In the genomic region with DNA sequence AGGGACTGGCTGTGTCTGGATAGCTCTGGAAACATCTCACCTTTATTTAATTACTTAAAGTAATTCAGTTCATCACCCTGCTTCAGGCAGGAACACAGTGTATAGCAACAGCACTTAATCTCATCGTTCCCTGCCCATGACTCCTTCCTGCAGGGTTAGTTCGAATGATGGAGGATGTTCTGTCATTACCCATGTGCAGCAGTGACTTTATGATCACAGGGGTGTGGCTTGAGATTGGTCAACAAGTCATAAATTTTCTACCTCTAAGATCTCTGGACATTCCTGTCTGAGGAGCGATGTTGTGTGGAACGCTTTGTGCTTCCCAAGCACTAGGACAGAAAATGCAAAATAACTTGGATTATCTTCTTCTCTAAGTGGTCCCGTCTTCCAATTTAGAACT, we compare ENCODE assay signal across 27 cellular contexts.
"Had no signal": no experiment of that assay in that cellular context is flagged by ENCODE, and none has a peak within 500 bp of the region (broad histone marks: within the 10 kb centered on the region; RNA-seq: fewer than 3 reads in every experiment).

No MANE protein-coding gene starts in this region.

- H3K9me3 ChIP-seq: MG63, SJCRH30, SK-N-SH had no signal

- H3K4me1 ChIP-seq: SJCRH30 had no signal

- H3K4me3 ChIP-seq: MG63, SJCRH30 had no signal

- H3K9me2 ChIP-seq: SK-N-SH had no signal

- H3K27me3 ChIP-seq: MG63 had no signal

- H3K27ac ChIP-seq: KMS-11, SJCRH30, VCaP had no signal

- H3K4me2 ChIP-seq: KMS-11, SK-N-SH had no signal

- H3K36me3 ChIP-seq: MG63, SJCRH30 had no signal

- ATAC-seq: activated T-cell treated with anti-CD3 and anti-CD28 coated beads, Interleukin-2, amount 50 U/mL, for 4 hours; Panc1 had no signal

- DNase-seq: activated CD4-positive, alpha-beta memory T cell treated with anti-CD3 and anti-CD28 coated beads for 36 hours; activated CD4-positive, alpha-beta T cell treated with anti-CD3 and anti-CD28 coated beads, Interleukin-2, amount 10 ng/mL, durations not matched to agents 7 days and 5 days; activated CD4-positive, CD25-positive, alpha-beta regulatory T cell; activated CD8-positive, alpha-beta memory T cell treated with anti-CD3 and anti-CD28 coated beads for 24 hours; activated effector memory CD4-positive, alpha-beta T cell treated with anti-CD3 and anti-CD28 coated beads, Interleukin-2, amount 50 U/mL, for 16 hours; activated naive CD4-positive, alpha-beta T cell treated with Interleukin-2 at 50 U/mL for 16 hours; activated T-cell treated with anti-CD3 and anti-CD28 coated beads, Interleukin-2, amount 50 U/mL, for 4 hours; amygdala; MG63; MV-4-11; NCI-H1092 treated with DMSO at 0.1 percent for 48 hours; NCI-H1417 treated with DMSO at 0.1 percent for 48 hours; NCI-H1694; NCI-H2029; NCI-H2107; NCI-H2171 treated with DMSO at 0.1 percent for 48 hours; NCI-H69; NK-92 treated with Interleukin-12 subunit alpha and Interleukin-12 subunit beta, amount 100 ng/mL, for 24 hours; OCI-M1; Right ventricle myocardium superior; RPMI8226; SJCRH30; SK-N-SH; T-helper 1 cell had no signal
